8 cellular contexts compared by ENCODE assay signal in the genomic region with DNA sequence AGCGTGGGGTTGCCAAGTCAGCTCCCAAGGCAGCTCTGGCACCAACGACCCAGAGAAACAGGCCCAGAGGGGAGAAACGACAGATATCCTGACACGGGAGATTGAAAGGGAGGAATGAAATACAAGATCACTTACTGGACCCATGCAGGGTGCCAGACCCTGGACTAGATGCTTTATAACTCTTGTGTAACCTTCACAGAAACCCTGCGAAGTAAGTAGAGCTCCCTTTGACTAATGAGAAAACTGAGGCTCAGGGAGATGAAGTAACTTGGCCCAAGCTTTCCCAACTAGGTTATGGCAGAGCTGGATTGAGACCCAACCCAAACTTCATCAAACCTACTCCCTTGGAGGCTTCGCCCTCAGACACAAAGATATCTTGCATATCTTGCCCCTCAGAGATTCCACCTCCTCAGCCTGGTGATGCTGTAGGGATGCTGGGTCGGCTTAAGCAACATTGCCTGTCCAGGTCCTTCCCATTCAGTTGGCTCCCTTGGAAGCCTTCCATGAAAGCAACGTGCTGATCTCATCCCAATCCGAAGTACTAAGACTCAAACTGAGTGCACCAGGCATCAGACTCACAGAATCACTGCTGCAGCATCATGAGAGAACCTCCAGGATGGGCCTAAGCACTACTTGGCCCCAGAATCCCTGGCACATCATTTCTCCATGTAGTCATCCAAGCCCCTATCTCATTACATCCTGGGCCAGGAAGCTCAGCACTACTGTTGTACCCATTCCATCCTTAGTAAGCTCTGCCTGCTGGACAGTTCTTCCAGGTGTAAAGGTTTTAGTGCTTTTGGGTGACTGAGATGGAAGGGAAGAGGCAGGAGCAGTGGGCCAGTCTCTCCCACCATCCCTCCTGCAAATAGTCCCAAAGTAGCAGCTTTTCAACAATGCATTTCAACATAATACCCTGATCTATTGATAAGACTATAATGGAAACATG. TPM values are rescaled to one million over a fixed set of nuclear protein-coding genes. Genes with fewer than 3 reads are reported as not detected.
A peak's percentile ranks its signal among the peaks of the same experiment; 100 is the strongest.
DNase-seq lines count a peak whose midpoint lies in the region; ATAC-seq, FAIRE-seq and TF ChIP-seq lines count a peak whose summit lies in the region.

No MANE protein-coding gene starts in this region.

- TF ChIP-seq POLR2A in HepG2 (IDR thresholded peaks at IDR 0.05; ENCODE audit: insufficient read depth in 1 of 2, low read depth in 2 of 2, low read length in 2 of 2) (no peak), ovary (IDR thresholded peaks at IDR 0.05) (no peak)

- H3K4me1 Mint-ChIP-seq in mesothelial cell of epicardium: peaks cover 73% of the 10 kb centered on the region

- H2AFZ ChIP-seq in HepG2 (ENCODE audit: low read length): no peak overlapping the region

- no peak for TF ChIP-seq CTCF in liver (IDR thresholded peaks at IDR 0.05; ENCODE audit: low read depth, low read length, missing input control)
- TF ChIP-seq CTCF in HepG2 (CRISPR knock-in tag; IDR thresholded peaks at IDR 0.05): no peak
- TF ChIP-seq CTCF in brain microvascular endothelial cell (IDR thresholded peaks at IDR 0.05; ENCODE audit: low read depth, low read length, missing control alignments): no peak
- TF ChIP-seq CTCF in mesothelial cell of epicardium (IDR thresholded peaks at IDR 0.05; ENCODE audit: unreplicated experiment): no peak
- no peak for TF ChIP-seq CTCF in ovary (IDR thresholded peaks at IDR 0.05)

- peak overlapping the region; percentile 70 to 78 for H3K27ac ChIP-seq in liver (ENCODE audit: low read depth in 1 of 2, low read length in 2 of 2)
- H3K27ac ChIP-seq in HepG2 (ENCODE audit: extremely low read length, insufficient read depth, low read length): no peak overlapping the region
- H3K27ac ChIP-seq in brain microvascular endothelial cell: no peak overlapping the region
- no peak overlapping the region for H3K27ac ChIP-seq in substantia nigra (ENCODE audit: low read depth, low read length, poor library complexity, severe bottlenecking)
- H3K27ac ChIP-seq in ovary: no peak overlapping the region

- H3K4me2 ChIP-seq in HepG2 (ENCODE audit: low read depth, low read length): no peak overlapping the region; the same call in 1 of the 2 replicates

- peaks cover 4% of the 10 kb centered on the region for H3K27me3 Mint-ChIP-seq in mesothelial cell of epicardium (ENCODE audit: low read depth)

- BruUV-seq in HepG2 (replicated peaks; lab: Mats Ljungman, UMichigan): no TSS peak

- intact Hi-C loops in HepG2 (cut with micrococcal nuclease; ENCODE audit: unreplicated experiment): no loop called here
- intact Hi-C loops in ovary (cut with DNase I): loop anchor here in 1 of 4 donors (10.0 kb wide), 1 partner anchor 58 kb away; no protein-coding TSS in a partner anchor

- H3K27me3 ChIP-seq in liver (ENCODE audit: control insufficient read depth in 4 of 4, insufficient read depth in 4 of 4, low read length in 3 of 4) (no peaks in the 10 kb centered on the region), HepG2 (ENCODE audit: control insufficient read depth in 1 of 2, insufficient read depth in 2 of 2, low read length in 2 of 2) (peaks cover 6 to 61% of the 10 kb centered on the region in 2 experiments; a peak in 4 of 5 replicates), brain microvascular endothelial cell (replicated peaks) (peaks cover 18% of the 10 kb centered on the region), ovary (no peaks in the 10 kb centered on the region)

- H3K36me3 ChIP-seq in liver (ENCODE audit: control insufficient read depth in 4 of 4, insufficient read depth in 3 of 4, low read depth in 1 of 4, low read length in 3 of 4) (no peaks in the 10 kb centered on the region), HepG2 (replicated peaks in 1 of 2; ENCODE audit: control insufficient read depth in 1 of 2, insufficient read depth in 2 of 2, low read length in 2 of 2) (no peaks in the 10 kb centered on the region), brain microvascular endothelial cell (replicated peaks) (no peaks in the 10 kb centered on the region), ovary (no peaks in the 10 kb centered on the region)

- no peak for DNase-seq in HepG2 (ENCODE audit: low spot score)
- DNase-seq in brain microvascular endothelial cell: no peak
- no peak for DNase-seq in mesothelial cell of epicardium (ENCODE audit: low spot score in 2 of 2, unreplicated experiment in 2 of 2)
- no peak for DNase-seq in substantia nigra (lab: John Stamatoyannopoulos, UW)
- no peak for DNase-seq in NOMO-1 treated with DMSO at 0.1 percent for 48 hours (lab: John Stamatoyannopoulos, UW; ENCODE audit: unreplicated experiment)
- no peak for DNase-seq in ovary

- in situ Hi-C loops in HepG2 (cut with HindIII; ENCODE audit: extremely low pct_ligation_motif_present, low pct_unique_long_range_greater_than_20kb): no loop called here
- in situ Hi-C loops in brain microvascular endothelial cell (cut with HindIII; ENCODE audit: low pct_ligation_motif_present, low sequenced_read_pairs): no loop called here

- H3K4me3 ChIP-seq in liver (ENCODE audit: low read depth in 1 of 3, low read length in 3 of 3): peak overlapping the region; percentile 62 to 81 (median 70)
- no peak overlapping the region; a peak in 1 of 6 replicates for H3K4me3 ChIP-seq in HepG2 (replicated peaks in 1 of 3; ENCODE audit: insufficient read depth in 1 of 3, low read depth in 2 of 3, low read length in 3 of 3)
- H3K4me3 ChIP-seq in brain microvascular endothelial cell (ENCODE audit: low read depth, low read length): peak overlapping the region; percentile 55
- no peak overlapping the region for H3K4me3 ChIP-seq in ovary

- 52% methylated on average over 9 of the region's 9 CpGs for WGBS in liver
- 47% methylated on average over 9 of the region's 9 CpGs for WGBS in HepG2 (ENCODE audit: low lambda C conversion rate)
- WGBS in ovary, 3 donors: 46 to 58% (median 47%) methylated on average over 9 of the region's 9 CpGs

- no peak for ATAC-seq in HepG2
- no peak for ATAC-seq in HG03025 (IDR thresholded peaks at IDR 0.05; ENCODE audit: low FRiP score, unreplicated experiment)

- H3K4me1 ChIP-seq in liver (ENCODE audit: control insufficient read depth in 4 of 4, insufficient read depth in 4 of 4, low read length in 3 of 4) (peaks cover 7 to 34% (median 21%) of the 10 kb centered on the region in 4 donors), HepG2 (ENCODE audit: insufficient read depth, low read length) (peaks cover 11% of the 10 kb centered on the region), ovary (ENCODE audit: insufficient read depth) (no peaks in the 10 kb centered on the region)

- no peak for FAIRE-seq in HepG2 (lab: Jason Lieb, UNC)

- H3K36me3 Mint-ChIP-seq in mesothelial cell of epicardium: no peaks in the 10 kb centered on the region

- H3K9me3 ChIP-seq in liver (ENCODE audit: control insufficient read depth in 4 of 4, low read length in 3 of 4) (no peaks in the 10 kb centered on the region), HepG2 (ENCODE audit: low read length) (no peaks in the 10 kb centered on the region), ovary (no peaks in the 10 kb centered on the region)

- H4K20me1 ChIP-seq in HepG2 (ENCODE audit: insufficient read depth, low read length): no peaks in the 10 kb centered on the region

- H3K27ac Mint-ChIP-seq in mesothelial cell of epicardium: peak overlapping the region; percentile 77

- H3K9ac ChIP-seq in liver (ENCODE audit: low read depth in 1 of 2, low read length in 2 of 2) (no peak overlapping the region), HepG2 (ENCODE audit: insufficient read depth, low read depth, low read length) (no peak overlapping the region)

- TF ChIP-seq RAD21 in liver (IDR thresholded peaks at IDR 0.05) (no peak), HepG2 (CRISPR knock-in tag; IDR thresholded peaks at IDR 0.05) (no peak)

- CTCF ChIA-PET in HepG2 (lab: Yijun Ruan, JAX; ENCODE audit: low intra/inter-chr PET ratio, low total read pairs): interaction anchor here (1.9 kb wide), 1 partner anchor 61 kb away, joined by 4 read pairs; no protein-coding TSS in a partner anchor

- TF ChIP-seq EP300 in HepG2 (IDR thresholded peaks at IDR 0.05; ENCODE audit: low read depth in 2 of 2, low read length in 2 of 2): no peak
- no peak for TF ChIP-seq EP300 in HepG2 (CRISPR knock-in tag; IDR thresholded peaks at IDR 0.05; ENCODE audit: borderline replicate concordance)
- TF ChIP-seq EP300 in ovary (IDR thresholded peaks at IDR 0.05): no peak

- peak overlapping the region; percentile 93 for H3K4me3 Mint-ChIP-seq in mesothelial cell of epicardium

- H3K79me2 ChIP-seq in HepG2 (ENCODE audit: insufficient read depth, low read length): no peaks in the 10 kb centered on the region

- POLR2A ChIA-PET in HepG2 (lab: Yijun Ruan, JAX): no interaction called here

- H3K9me3 Mint-ChIP-seq in mesothelial cell of epicardium: no peaks in the 10 kb centered on the region

RNA-seq across cellular contexts. Expression of gene IGSF9, which starts 1.1 kb away (rescaled TPM):
- total RNA-seq in liver (10 to 100 TPM in 1 of 2 donors, under 1 TPM in 1; 0.14 to 18.2 TPM), HepG2 (2016; rRNA removed; fragmentation: Illumina TruSeq; extraction: Trizol) (not detected in 2 replicates), mesothelial cell of epicardium (75.8 to 77.5 TPM (median 76.9 TPM) in 3 replicates), ovary (10 to 100 TPM in 1 of 7 donors, 1 to 10 TPM in 5, under 1 TPM in 1; 0.83 to 14.0 (median 2.0) TPM)
- polyA plus RNA-seq in liver (10 to 100 TPM; 14.0 to 21.3 TPM), HepG2 (2011; rRNA removed) (0.03 and 0.04 TPM in 2 replicates), ovary (under 1 TPM; 0.10 to 0.87 TPM)
- total RNA-seq in HepG2 (2016; cell fraction: cytosol; rRNA removed; fragmentation: Illumina TruSeq; extraction: Trizol; ENCODE audit: low read depth): not detected in 2 replicates
- total RNA-seq in HepG2 (2016; cell fraction: insoluble cytoplasmic fraction; rRNA removed; fragmentation: Illumina TruSeq; extraction: Trizol): not detected in 2 replicates
- total RNA-seq in HepG2 (2016; cell fraction: membrane; rRNA removed; fragmentation: Illumina TruSeq; extraction: Trizol): not detected in 2 replicates
- total RNA-seq in HepG2 (2016; cell fraction: nucleus; rRNA removed; fragmentation: Illumina TruSeq; extraction: Trizol): not detected in 2 replicates
- polyA plus RNA-seq in HepG2 (2011; cell fraction: cytosol; rRNA removed): not detected in 2 replicates
- polyA plus RNA-seq in HepG2 (2011; cell fraction: nucleus; rRNA removed): 0.08 TPM in 1 of 2 replicates, not detected in the other
- not detected in 2 replicates for polyA plus RNA-seq in HepG2 (2012)
- not detected in 2 replicates for polyA plus RNA-seq in HepG2 (2016; cell fraction: cytosol; fragmentation: Illumina TruSeq; extraction: Trizol; ENCODE audit: low read depth)
- polyA plus RNA-seq in HepG2 (2016; cell fraction: insoluble cytoplasmic fraction; fragmentation: Illumina TruSeq; extraction: Trizol; ENCODE audit: low read depth): not detected in 2 replicates
- polyA plus RNA-seq in HepG2 (2016; cell fraction: membrane; fragmentation: Illumina TruSeq; extraction: Trizol; ENCODE audit: low read depth): not detected in 2 replicates
- polyA plus RNA-seq in HepG2 (2016; cell fraction: nucleus; fragmentation: Illumina TruSeq; extraction: Trizol; ENCODE audit: insufficient read depth, low read depth): not detected in 2 replicates
- not detected in 2 replicates for polyA minus RNA-seq in HepG2 (2011; rRNA and poly(A)+ RNA removed; ENCODE audit: low replicate concordance)
- not detected in 2 replicates for polyA minus RNA-seq in HepG2 (2011; cell fraction: cytosol; rRNA and poly(A)+ RNA removed)
- not detected in 2 replicates for polyA minus RNA-seq in HepG2 (2011; cell fraction: nucleus; rRNA and poly(A)+ RNA removed)

RNA-seq across cellular contexts. Expression of gene SLAMF9, which starts 7.5 kb away (rescaled TPM):
- total RNA-seq in liver (under 1 TPM in 1 of 2 donors, not detected in 1; 0.25 TPM), HepG2 (2016; rRNA removed; fragmentation: Illumina TruSeq; extraction: Trizol) (not detected in 2 replicates), mesothelial cell of epicardium (not detected in 3 replicates), ovary (not detected)
- polyA plus RNA-seq in liver (under 1 TPM; 0.64 to 0.68 TPM), HepG2 (2011; rRNA removed) (0.55 and 0.82 TPM in 2 replicates), ovary (not detected)
- not detected in 2 replicates for total RNA-seq in HepG2 (2016; cell fraction: cytosol; rRNA removed; fragmentation: Illumina TruSeq; extraction: Trizol; ENCODE audit: low read depth)
- not detected in 2 replicates for total RNA-seq in HepG2 (2016; cell fraction: insoluble cytoplasmic fraction; rRNA removed; fragmentation: Illumina TruSeq; extraction: Trizol)
- total RNA-seq in HepG2 (2016; cell fraction: membrane; rRNA removed; fragmentation: Illumina TruSeq; extraction: Trizol): not detected in 2 replicates
- not detected in 2 replicates for total RNA-seq in HepG2 (2016; cell fraction: nucleus; rRNA removed; fragmentation: Illumina TruSeq; extraction: Trizol)
- 0.67 and 1.1 TPM in 2 replicates for polyA plus RNA-seq in HepG2 (2011; cell fraction: cytosol; rRNA removed)
- 0.12 and 0.47 TPM in 2 replicates for polyA plus RNA-seq in HepG2 (2011; cell fraction: nucleus; rRNA removed)
- polyA plus RNA-seq in HepG2 (2012): not detected in 2 replicates
- not detected in 2 replicates for polyA plus RNA-seq in HepG2 (2016; cell fraction: cytosol; fragmentation: Illumina TruSeq; extraction: Trizol; ENCODE audit: low read depth)
- polyA plus RNA-seq in HepG2 (2016; cell fraction: insoluble cytoplasmic fraction; fragmentation: Illumina TruSeq; extraction: Trizol; ENCODE audit: low read depth): not detected in 2 replicates
- polyA plus RNA-seq in HepG2 (2016; cell fraction: membrane; fragmentation: Illumina TruSeq; extraction: Trizol; ENCODE audit: low read depth): not detected in 2 replicates
- polyA plus RNA-seq in HepG2 (2016; cell fraction: nucleus; fragmentation: Illumina TruSeq; extraction: Trizol; ENCODE audit: insufficient read depth, low read depth): not detected in 2 replicates
- not detected in 2 replicates for polyA minus RNA-seq in HepG2 (2011; rRNA and poly(A)+ RNA removed; ENCODE audit: low replicate concordance)
- polyA minus RNA-seq in HepG2 (2011; cell fraction: cytosol; rRNA and poly(A)+ RNA removed): not detected in 2 replicates
- polyA minus RNA-seq in HepG2 (2011; cell fraction: nucleus; rRNA and poly(A)+ RNA removed): not detected in 2 replicates

RNA-seq across cellular contexts. Expression of gene TAGLN2, which starts 21.2 kb away (rescaled TPM):
- total RNA-seq in liver (10 to 100 TPM; 46.4 to 81.8 TPM), HepG2 (2016; rRNA removed; fragmentation: Illumina TruSeq; extraction: Trizol) (6.7 and 9.7 TPM in 2 replicates), mesothelial cell of epicardium (41.6 to 46.2 TPM (median 44.6 TPM) in 3 replicates), ovary (100 to 1,000 TPM in 6 of 7 donors, 10 to 100 TPM in 1; 81.8 to 202 (median 149) TPM)
- polyA plus RNA-seq in liver (100 to 1,000 TPM in 1 of 2 donors, 10 to 100 TPM in 1; 77.8 to 113 TPM), HepG2 (2011; rRNA removed) (17.2 and 21.2 TPM in 2 replicates), ovary (100 to 1,000 TPM; 174 to 266 TPM)
- total RNA-seq in HepG2 (2016; cell fraction: cytosol; rRNA removed; fragmentation: Illumina TruSeq; extraction: Trizol; ENCODE audit: low read depth): 1.7 and 2.0 TPM in 2 replicates
- total RNA-seq in HepG2 (2016; cell fraction: insoluble cytoplasmic fraction; rRNA removed; fragmentation: Illumina TruSeq; extraction: Trizol): 7.1 and 9.8 TPM in 2 replicates
- total RNA-seq in HepG2 (2016; cell fraction: membrane; rRNA removed; fragmentation: Illumina TruSeq; extraction: Trizol): 3.3 and 3.5 TPM in 2 replicates
- total RNA-seq in HepG2 (2016; cell fraction: nucleus; rRNA removed; fragmentation: Illumina TruSeq; extraction: Trizol): 2.5 and 3.4 TPM in 2 replicates
- polyA plus RNA-seq in HepG2 (2011; cell fraction: cytosol; rRNA removed): 18.8 and 19.0 TPM in 2 replicates
- 6.8 and 9.1 TPM in 2 replicates for polyA plus RNA-seq in HepG2 (2011; cell fraction: nucleus; rRNA removed)
- 5.9 and 19.9 TPM in 2 replicates for polyA plus RNA-seq in HepG2 (2012)
- polyA plus RNA-seq in HepG2 (2016; cell fraction: cytosol; fragmentation: Illumina TruSeq; extraction: Trizol; ENCODE audit: low read depth): 3.1 TPM in 2 replicates
- 13.2 and 15.2 TPM in 2 replicates for polyA plus RNA-seq in HepG2 (2016; cell fraction: insoluble cytoplasmic fraction; fragmentation: Illumina TruSeq; extraction: Trizol; ENCODE audit: low read depth)
- polyA plus RNA-seq in HepG2 (2016; cell fraction: membrane; fragmentation: Illumina TruSeq; extraction: Trizol; ENCODE audit: low read depth): 3.8 and 3.9 TPM in 2 replicates
- polyA plus RNA-seq in HepG2 (2016; cell fraction: nucleus; fragmentation: Illumina TruSeq; extraction: Trizol; ENCODE audit: insufficient read depth, low read depth): 6.2 and 8.6 TPM in 2 replicates
- polyA minus RNA-seq in HepG2 (2011; rRNA and poly(A)+ RNA removed; ENCODE audit: low replicate concordance): 16.1 and 272 TPM in 2 replicates
- 7.6 and 8.4 TPM in 2 replicates for polyA minus RNA-seq in HepG2 (2011; cell fraction: cytosol; rRNA and poly(A)+ RNA removed)
- 2.6 and 3.4 TPM in 2 replicates for polyA minus RNA-seq in HepG2 (2011; cell fraction: nucleus; rRNA and poly(A)+ RNA removed)

RNA-seq across cellular contexts. Expression of gene CFAP45, which starts 46.5 kb away (rescaled TPM):
- not detected for total RNA-seq in liver
- under 1 TPM; 0.03 to 0.24 TPM for polyA plus RNA-seq in liver
- not detected in 2 replicates for total RNA-seq in HepG2 (2016; rRNA removed; fragmentation: Illumina TruSeq; extraction: Trizol)
- not detected in 2 replicates for total RNA-seq in HepG2 (2016; cell fraction: cytosol; rRNA removed; fragmentation: Illumina TruSeq; extraction: Trizol; ENCODE audit: low read depth)
- not detected in 2 replicates for total RNA-seq in HepG2 (2016; cell fraction: insoluble cytoplasmic fraction; rRNA removed; fragmentation: Illumina TruSeq; extraction: Trizol)
- total RNA-seq in HepG2 (2016; cell fraction: membrane; rRNA removed; fragmentation: Illumina TruSeq; extraction: Trizol): not detected in 2 replicates
- total RNA-seq in HepG2 (2016; cell fraction: nucleus; rRNA removed; fragmentation: Illumina TruSeq; extraction: Trizol): not detected in 2 replicates
- not detected in 2 replicates for polyA plus RNA-seq in HepG2 (2011; rRNA removed)
- 0.09 TPM in 1 of 2 replicates, not detected in the other for polyA plus RNA-seq in HepG2 (2011; cell fraction: cytosol; rRNA removed)
- not detected in 2 replicates for polyA plus RNA-seq in HepG2 (2011; cell fraction: nucleus; rRNA removed)
- 0.13 TPM in 1 of 2 replicates, not detected in the other for polyA plus RNA-seq in HepG2 (2012)
- not detected in 2 replicates for polyA plus RNA-seq in HepG2 (2016; cell fraction: cytosol; fragmentation: Illumina TruSeq; extraction: Trizol; ENCODE audit: low read depth)
- not detected in 2 replicates for polyA plus RNA-seq in HepG2 (2016; cell fraction: insoluble cytoplasmic fraction; fragmentation: Illumina TruSeq; extraction: Trizol; ENCODE audit: low read depth)
- not detected in 2 replicates for polyA plus RNA-seq in HepG2 (2016; cell fraction: membrane; fragmentation: Illumina TruSeq; extraction: Trizol; ENCODE audit: low read depth)
- polyA plus RNA-seq in HepG2 (2016; cell fraction: nucleus; fragmentation: Illumina TruSeq; extraction: Trizol; ENCODE audit: insufficient read depth, low read depth): not detected in 2 replicates
- polyA minus RNA-seq in HepG2 (2011; rRNA and poly(A)+ RNA removed; ENCODE audit: low replicate concordance): not detected in 2 replicates
- not detected in 2 replicates for polyA minus RNA-seq in HepG2 (2011; cell fraction: cytosol; rRNA and poly(A)+ RNA removed)
- polyA minus RNA-seq in HepG2 (2011; cell fraction: nucleus; rRNA and poly(A)+ RNA removed): not detected in 2 replicates
- 0.18 to 0.20 TPM (median 0.20 TPM) in 3 replicates for total RNA-seq in mesothelial cell of epicardium
- total RNA-seq in ovary: 10 to 100 TPM in 1 of 7 donors, 1 to 10 TPM in 6; 1.1 to 16.7 (median 1.5) TPM
- under 1 TPM; 0.30 to 0.50 TPM for polyA plus RNA-seq in ovary

Comparison
In these comparisons a context has a peak if more than half of its experiments do, and no peak if none do; other contexts are left out.
1. H3K27ac ChIP-seq: peak in liver (2 of 2); none in HepG2 (single experiment), brain microvascular endothelial cell (single experiment), substantia nigra (single experiment) and ovary (0 of 2).
2. H3K4me3 ChIP-seq: peak in liver (3 of 3) and brain microvascular endothelial cell (single experiment); none in HepG2 (0 of 3) and ovary (single experiment).